13 cellular contexts compared by ENCODE assay signal in genomic region chr2:66888791-66889631, GRCh38.
DNase-seq lines count a peak whose midpoint lies in the region; ATAC-seq lines count a peak whose summit lies in the region.
"Had no signal": no experiment of that assay in that cellular context is flagged by ENCODE, and none has a peak within 500 bp of the region (broad histone marks: within the 10 kb centered on the region; RNA-seq: fewer than 3 reads in every experiment).

No MANE protein-coding gene starts in this region.

- DNase-seq in AG08396 (ENCODE audit: low spot score) (peak; percentile 28), LHCN-M2 (ENCODE audit: low read depth) (peak; percentile 49), epithelial cell of prostate (ENCODE audit: low read depth, low spot score) (peak; percentile 97), anterior cingulate cortex (lab: John Stamatoyannopoulos, UW) (no peak)
- no peak for DNase-seq in stimulated activated CD4-positive, alpha-beta T cell treated with anti-CD3 and anti-CD28 coated beads, Interleukin-2, amount 100 ng/mL, for 48 hours
- DNase-seq: activated T-cell treated with anti-CD3 and anti-CD28 coated beads for 4 hours; MV-4-11; NK-92 treated with Interleukin-12 subunit alpha and Interleukin-12 subunit beta, amount 100 ng/mL, for 24 hours had no signal

- no peaks in the 10 kb centered on the region for H3K9me3 ChIP-seq in muscle layer of duodenum (ENCODE audit: control insufficient read depth in 1 of 2, low read length in 2 of 2)

- H3K4me3 ChIP-seq in muscle layer of duodenum (ENCODE audit: low read depth in 1 of 2, low read length in 2 of 2) = peak overlapping the region in 1 of 2 donors; percentile 5

- no peak for ATAC-seq in GM21786 (IDR thresholded peaks at IDR 0.05; ENCODE audit: unreplicated experiment)
- no peak for ATAC-seq in GM21717 (IDR thresholded peaks at IDR 0.05; ENCODE audit: unreplicated experiment)

- H3K27me3 ChIP-seq in muscle layer of duodenum (ENCODE audit: low read depth, low read length) = no peaks in the 10 kb centered on the region

- H3K36me3 ChIP-seq in muscle layer of duodenum (ENCODE audit: control insufficient read depth in 1 of 2, insufficient read depth in 2 of 2, low read length in 2 of 2) = no peaks in the 10 kb centered on the region

- H3K4me1 ChIP-seq in muscle layer of duodenum (ENCODE audit: control insufficient read depth in 1 of 2, insufficient read depth in 2 of 2, low read length in 2 of 2) = peaks cover 0 to 4% of the 10 kb centered on the region in 2 donors
- H3K4me1 ChIP-seq: parathyroid adenoma had no signal

- H3K27ac ChIP-seq in epithelial cell of prostate = peak overlapping the region; percentile 66
- H3K27ac ChIP-seq in muscle layer of duodenum (ENCODE audit: low read length) = peak overlapping the region; percentile 65
- H3K27ac ChIP-seq: C4-2B, parathyroid adenoma had no signal

Comparison
In these comparisons a context has a peak if more than half of its experiments do, and no peak if none do; other contexts are left out.
1. DNase-seq: peak in AG08396 (single experiment), LHCN-M2 (single experiment) and epithelial cell of prostate (single experiment); none in stimulated activated CD4-positive, alpha-beta T cell treated with anti-CD3 and anti-CD28 coated beads, Interleukin-2, amount 100 ng/mL, for 48 hours (0 of 2) and anterior cingulate cortex (0 of 58).